In genomic region chr2:887639-888038, GRCh38 we compare ENCODE assay signal across 24 cellular contexts.
DNase-seq lines count a peak whose midpoint lies in the region; ATAC-seq, FAIRE-seq and TF ChIP-seq lines count a peak whose summit lies in the region.
"Had no signal": no experiment of that assay in that cellular context is flagged by ENCODE, and none has a peak within 500 bp of the region (broad histone marks: within the 10 kb centered on the region; RNA-seq: fewer than 3 reads in every experiment).

No MANE protein-coding gene starts in this region.

- H2BK15ac ChIP-seq in H9 (ENCODE audit: low read depth, low read length) (no peak overlapping the region), H1 (ENCODE audit: low read length) (no peak overlapping the region)

- peak overlapping the region in 1 of 2 experiments; percentile 15; a peak in 1 of 5 replicates for H3K4me3 Mint-ChIP-seq in H9
- no peak overlapping the region for H3K4me3 Mint-ChIP-seq in osteocyte (ENCODE audit: unreplicated experiment)
- H3K4me3 Mint-ChIP-seq in CD4-positive, alpha-beta memory T cell, result no peak overlapping the region
- no peak overlapping the region for H3K4me3 Mint-ChIP-seq in stimulated activated memory B cell treated with anti-CD40 and anti-IgM and Interleukin-4, amounts not matched to agents 10 μg/mL and 1 μg/mL and 100 μg/mL, for 72 hours
- H3K4me3 Mint-ChIP-seq: B cell, CD14-positive monocyte had no signal

- H3K9me3 ChIP-seq in H9 (ENCODE audit: control insufficient read depth, low read depth, low read length), result no peaks in the 10 kb centered on the region
- no peaks in the 10 kb centered on the region for H3K9me3 ChIP-seq in H1 (ENCODE audit: insufficient read depth in 2 of 2, low read depth in 1 of 2, low read length in 1 of 2)
- H3K9me3 ChIP-seq in vagina, result no peaks in the 10 kb centered on the region
- no peaks in the 10 kb centered on the region for H3K9me3 ChIP-seq in CD4-positive, alpha-beta memory T cell (ENCODE audit: control insufficient read depth in 1 of 2, low read length in 2 of 2)
- H3K9me3 ChIP-seq: A549 had no signal

- H3K14ac ChIP-seq in H9 (ENCODE audit: insufficient read depth, low read length) (no peak overlapping the region), H1 (ENCODE audit: insufficient read length) (no peak overlapping the region)

- no peak for ATAC-seq in stimulated activated memory B cell treated with anti-CD40 and anti-IgM and Interleukin-4, amounts not matched to agents 10 μg/mL and 1 μg/mL and 100 μg/mL, for 72 hours
- ATAC-seq: A549, SK-N-SH treated with all-trans-retinoic acid at 6 μM for 48 hours had no signal

- no peak for TF ChIP-seq CTCF in H9 (conservative IDR thresholded peaks at IDR 0.05)
- TF ChIP-seq CTCF in H1 (IDR thresholded peaks at IDR 0.05; ENCODE audit: control extremely low read depth in 1 of 3, insufficient read depth in 1 of 3, low read depth in 1 of 3, low read length in 3 of 3), result no peak
- no peak for TF ChIP-seq CTCF in osteocyte (IDR thresholded peaks at IDR 0.05)
- no peak for TF ChIP-seq CTCF in vagina (IDR thresholded peaks at IDR 0.05)

- intact Hi-C loops in vagina (cut with DNase I), result no loop called here
- intact Hi-C loops in CD4-positive, alpha-beta memory T cell (cut with micrococcal nuclease), result no loop called here

- H3K18ac ChIP-seq in H9 (ENCODE audit: insufficient read length, low read depth, low read length), result no peak overlapping the region
- H3K18ac ChIP-seq in H1 (ENCODE audit: extremely low read depth, low read length), result no peak overlapping the region

- H3K56ac ChIP-seq in H9 (ENCODE audit: insufficient read length, low read depth, low read length) (no peak overlapping the region), H1 (replicated peaks; ENCODE audit: insufficient read length, low read depth, low read length) (no peak overlapping the region)

- no peak overlapping the region for H3K23ac ChIP-seq in H9 (ENCODE audit: insufficient read length, low read depth, low read length)
- no peak overlapping the region for H3K23ac ChIP-seq in H1 (ENCODE audit: insufficient read length)

- H4K91ac ChIP-seq in H9 (ENCODE audit: insufficient read length, low read depth, low read length) (no peak overlapping the region), H1 (replicated peaks; ENCODE audit: insufficient read length, low read length) (no peak overlapping the region)

- H2BK5ac ChIP-seq in H9 (ENCODE audit: insufficient read length, low read length) (no peak overlapping the region), H1 (ENCODE audit: low read depth, low read length) (peak overlapping the region; percentile 61; the same call in 1 of the 2 replicates)

- H3K27ac ChIP-seq in H9 (ENCODE audit: insufficient read length, low read depth, low read length), result no peak overlapping the region
- no peak overlapping the region for H3K27ac ChIP-seq in H1 (ENCODE audit: low read depth, low read length)
- H3K27ac ChIP-seq in vagina, result no peak overlapping the region
- no peak overlapping the region for H3K27ac ChIP-seq in CD4-positive, alpha-beta memory T cell (ENCODE audit: low read depth, low read length)
- H3K27ac ChIP-seq: A549, RWPE1 had no signal

- WGBS in H9 (ENCODE audit: extremely low coverage, insufficient read length, low lambda C conversion rate), result no CpG with 5 or more reads among the region's 6 CpGs
- 77% methylated on average over 6 of the region's 6 CpGs; no CpG with 5 or more reads in 1 of the 2 experiments for WGBS in H1 (ENCODE audit: extremely low coverage in 1 of 2, insufficient coverage in 1 of 2, insufficient read length in 1 of 2, insufficient replicate concordance in 2 of 2, low coverage in 1 of 2, low lambda C conversion rate in 2 of 2, missing lambda C conversion rate in 1 of 2), 2 experiments

- no peak overlapping the region for H2BK20ac ChIP-seq in H9 (ENCODE audit: low read depth, low read length, poor library complexity, severe bottlenecking)
- peak overlapping the region; percentile 67 for H2BK20ac ChIP-seq in H1 (ENCODE audit: low read length)

- H3K9ac ChIP-seq in H9 (ENCODE audit: extremely low read depth, insufficient read length, low read length) (no peak overlapping the region), H1 (replicated peaks in 1 of 4; ENCODE audit: extremely low read depth in 1 of 4, low read depth in 3 of 4, low read length in 3 of 4) (peak overlapping the region in 1 of 4 experiments; percentile 12; a peak in 1 of 7 replicates)

- TF ChIP-seq RAD21 in H1 (IDR thresholded peaks at IDR 0.05 in 1 of 2, conservative IDR thresholded peaks at IDR 0.05 in 1 of 2; ENCODE audit: low read depth in 2 of 2, low read length in 2 of 2), result no peak

- H2BK120ac ChIP-seq in H9 (ENCODE audit: low read depth, low read length, poor library complexity, severe bottlenecking) (no peak overlapping the region), H1 (replicated peaks; ENCODE audit: low read depth, low read length) (no peak overlapping the region)

- H3K9me3 Mint-ChIP-seq in H9, result peaks cover 0 to 3% of the 10 kb centered on the region in 2 experiments; a peak in 1 of 5 replicates
- H3K9me3 Mint-ChIP-seq in osteocyte (ENCODE audit: unreplicated experiment), result no peaks in the 10 kb centered on the region
- peaks cover 0 to 3% (median 0%) of the 10 kb centered on the region in 8 donors for H3K9me3 Mint-ChIP-seq in CD4-positive, alpha-beta memory T cell
- no peaks in the 10 kb centered on the region for H3K9me3 Mint-ChIP-seq in stimulated activated memory B cell treated with anti-CD40 and anti-IgM and Interleukin-4, amounts not matched to agents 10 μg/mL and 1 μg/mL and 100 μg/mL, for 72 hours

- H3K23me2 ChIP-seq in H9 (ENCODE audit: insufficient read length, low read depth, low read length, poor library complexity, severe bottlenecking), result no peaks in the 10 kb centered on the region
- H3K23me2 ChIP-seq in H1 (ENCODE audit: low read depth, low read length), result no peaks in the 10 kb centered on the region

- H4K5ac ChIP-seq in H9 (ENCODE audit: insufficient read length, low read depth, low read length) (no peak overlapping the region), H1 (ENCODE audit: insufficient read length, low read depth, low read length) (no peak overlapping the region)

- H3K36me3 Mint-ChIP-seq in H9 (ENCODE audit: insufficient read depth in 1 of 3, low read depth in 3 of 3), result peaks cover 0 to 3% (median 0%) of the 10 kb centered on the region in 3 experiments; a peak in 1 of 7 replicates
- no peaks in the 10 kb centered on the region for H3K36me3 Mint-ChIP-seq in osteocyte (ENCODE audit: unreplicated experiment)
- H3K36me3 Mint-ChIP-seq in CD4-positive, alpha-beta memory T cell, result no peaks in the 10 kb centered on the region
- H3K36me3 Mint-ChIP-seq in stimulated activated memory B cell treated with anti-CD40 and anti-IgM and Interleukin-4, amounts not matched to agents 10 μg/mL and 1 μg/mL and 100 μg/mL, for 72 hours, result no peaks in the 10 kb centered on the region
- H3K36me3 Mint-ChIP-seq: CD14-positive monocyte had no signal

- H4K8ac ChIP-seq in H9 (replicated peaks; ENCODE audit: insufficient read length, low read depth, low read length) (no peak overlapping the region), H1 (ENCODE audit: extremely low read depth, insufficient read depth, low read length) (no peak overlapping the region)

- no peak overlapping the region for H3T11ph ChIP-seq in H9 (ENCODE audit: low read length)

- H3K4me1 Mint-ChIP-seq in H9 (peaks cover 62 to 63% of the 10 kb centered on the region in 2 experiments), osteocyte (ENCODE audit: unreplicated experiment) (no peaks in the 10 kb centered on the region)
- H3K4me1 Mint-ChIP-seq in CD4-positive, alpha-beta memory T cell, result peaks cover 0 to 5% (median 2%) of the 10 kb centered on the region in 4 donors
- no peaks in the 10 kb centered on the region for H3K4me1 Mint-ChIP-seq in stimulated activated memory B cell treated with anti-CD40 and anti-IgM and Interleukin-4, amounts not matched to agents 10 μg/mL and 1 μg/mL and 100 μg/mL, for 72 hours
- H3K4me1 Mint-ChIP-seq: B cell, CD14-positive monocyte had no signal

- H3K79me1 ChIP-seq in H9 (ENCODE audit: insufficient read depth, low read depth, low read length, poor library complexity, severe bottlenecking) (no peaks in the 10 kb centered on the region), H1 (ENCODE audit: low read depth, low read length) (no peaks in the 10 kb centered on the region)

- H3K79me2 ChIP-seq in H9 (ENCODE audit: insufficient read depth, low read length), result no peaks in the 10 kb centered on the region
- H3K79me2 ChIP-seq in H1 (ENCODE audit: control insufficient read depth in 1 of 2, insufficient read depth in 2 of 2, low read length in 2 of 2), result no peaks in the 10 kb centered on the region

- H3K27me3 ChIP-seq in H9 (ENCODE audit: insufficient read depth, low read length), result 0 out of 2 replicates have a peak, but pooled peaks cover 2% of the 10 kb centered on the region
- H3K27me3 ChIP-seq in H1 (replicated peaks in 1 of 4; ENCODE audit: control insufficient read depth in 3 of 4, extremely low read depth in 1 of 4, insufficient read depth in 3 of 4, low read length in 3 of 4), result peaks cover 0 to 15% (median 2%) of the 10 kb centered on the region in 4 experiments; a peak in 3 of 7 replicates
- H3K27me3 ChIP-seq in vagina, result no peaks in the 10 kb centered on the region
- H3K27me3 ChIP-seq in CD4-positive, alpha-beta memory T cell (ENCODE audit: insufficient read depth, low read length), result peaks cover 3% of the 10 kb centered on the region

- CTCF ChIA-PET in H1 (lab: Charles Lee; ENCODE audit: partially characterized antibody), result interaction anchor here (1.6 kb wide), 1 partner anchor 10 kb away, joined by 3 read pairs; no protein-coding TSS in a partner anchor
- CTCF ChIA-PET in HEK293T (lab: Yijun Ruan, JAX), result no interaction called here
- CTCF ChIA-PET in CD4-positive, alpha-beta memory T cell (lab: Charles Lee; ENCODE audit: partially characterized antibody), result no interaction called here

- POLR2A ChIA-PET in H1 (lab: Charles Lee; ENCODE audit: partially characterized antibody), result no interaction called here
- POLR2A ChIA-PET in HEK293T (lab: Yijun Ruan, JAX), result no interaction called here
- POLR2A ChIA-PET in CD4-positive, alpha-beta memory T cell (lab: Charles Lee; ENCODE audit: partially characterized antibody), result no interaction called here

- no peak overlapping the region for H2AFZ ChIP-seq in H9 (ENCODE audit: low read length)
- H2AFZ ChIP-seq in H1 (ENCODE audit: low read length), result no peak overlapping the region

- no peak for FAIRE-seq in H1 (lab: Jason Lieb, UNC)
- FAIRE-seq: A549, D721Med had no signal

- no peaks in the 10 kb centered on the region for H3K36me3 ChIP-seq in H1 (ENCODE audit: control insufficient read depth in 2 of 4, insufficient read depth in 4 of 4, low read length in 3 of 4)
- no peaks in the 10 kb centered on the region for H3K36me3 ChIP-seq in vagina
- H3K36me3 ChIP-seq in CD4-positive, alpha-beta memory T cell (ENCODE audit: insufficient read depth, low read length), result no peaks in the 10 kb centered on the region

- no peak overlapping the region for H3K4me2 ChIP-seq in H9 (ENCODE audit: insufficient read depth, insufficient read length, low read length)
- peak overlapping the region in 1 of 2 experiments; percentile 49; a peak in 3 of 4 replicates for H3K4me2 ChIP-seq in H1 (ENCODE audit: insufficient read depth in 1 of 2, low read depth in 2 of 2, low read length in 2 of 2)
- H3K4me2 ChIP-seq: A549 had no signal

- TF ChIP-seq POLR2A in H1 (IDR thresholded peaks at IDR 0.05; ENCODE audit: control extremely low read depth in 1 of 2, low read depth in 2 of 2, low read length in 2 of 2) (no peak), vagina (IDR thresholded peaks at IDR 0.05) (no peak)

- H3K4me1 ChIP-seq in H9 (ENCODE audit: insufficient read depth, low read length) (peaks cover 8% of the 10 kb centered on the region), H1 (replicated peaks in 1 of 4; ENCODE audit: control insufficient read depth in 3 of 4, insufficient read depth in 4 of 4, low read length in 3 of 4) (peaks cover 5 to 29% (median 17%) of the 10 kb centered on the region in 4 experiments), vagina (peaks cover 11% of the 10 kb centered on the region)
- H3K4me1 ChIP-seq in CD4-positive, alpha-beta memory T cell (ENCODE audit: insufficient read depth, low read length), result no peaks in the 10 kb centered on the region
- H3K4me1 ChIP-seq: A549 had no signal

- no peak for TF ChIP-seq EP300 in H1 (IDR thresholded peaks at IDR 0.05; ENCODE audit: borderline replicate concordance in 1 of 2, low read depth in 2 of 2, low read length in 2 of 2)

- H3K27ac Mint-ChIP-seq in H9 (peak overlapping the region in 1 of 3 experiments; percentile 68; a peak in 1 of 7 replicates), osteocyte (ENCODE audit: unreplicated experiment) (no peak overlapping the region)
- H3K27ac Mint-ChIP-seq in CD4-positive, alpha-beta memory T cell, result no peak overlapping the region
- no peak overlapping the region for H3K27ac Mint-ChIP-seq in stimulated activated memory B cell treated with anti-CD40 and anti-IgM and Interleukin-4, amounts not matched to agents 10 μg/mL and 1 μg/mL and 100 μg/mL, for 72 hours
- H3K27ac Mint-ChIP-seq: B cell, CD14-positive monocyte had no signal

- H2BK12ac ChIP-seq in H9 (ENCODE audit: insufficient read length, low read depth, low read length) (no peak overlapping the region), H1 (ENCODE audit: low read depth, low read length) (peak overlapping the region; percentile 78; the same call in 1 of the 2 replicates)

- DNase-seq in H9, result peak; percentile 23
- peak in 1 of 2 experiments; percentile 45 for DNase-seq in H1 (ENCODE audit: low read depth in 1 of 2, low spot score in 2 of 2)
- DNase-seq in osteocyte (ENCODE audit: extremely low spot score, unreplicated experiment), result peak; percentile 25
- DNase-seq in vagina (ENCODE audit: extremely low spot score in 2 of 2), result peak; percentile 61 to 64
- no peak for DNase-seq in HEK293T (ENCODE audit: extremely low spot score)
- no peak for DNase-seq in CD4-positive, alpha-beta memory T cell
- DNase-seq: DMS53, EL, GF-D8, GOT3, KG1, NCI-H1092 treated with DMSO at 0.1 percent for 48 hours, NCI-H146, NCI-H2029, NCI-H2227 treated with DMSO at 0.1 percent for 48 hours, NCI-H510A, SHP77 treated with DMSO at 0.1 percent for 48 hours had no signal

- H3K4ac ChIP-seq in H9 (ENCODE audit: low read depth, low read length) (no peak overlapping the region), H1 (replicated peaks; ENCODE audit: insufficient read length, low read depth, low read length) (no peak overlapping the region)

- H4K20me1 ChIP-seq in H9 (ENCODE audit: control insufficient read depth, insufficient read depth, insufficient read length) (no peaks in the 10 kb centered on the region), H1 (replicated peaks in 1 of 2; ENCODE audit: control insufficient read depth in 1 of 2, insufficient read depth in 2 of 2, low read length in 2 of 2) (no peaks in the 10 kb centered on the region)

- peaks cover 42% of the 10 kb centered on the region for H3K27me3 Mint-ChIP-seq in H9 (ENCODE audit: low read depth)
- H3K27me3 Mint-ChIP-seq in osteocyte (ENCODE audit: unreplicated experiment), result peaks cover 4% of the 10 kb centered on the region
- H3K27me3 Mint-ChIP-seq in CD4-positive, alpha-beta memory T cell, result peaks cover 27 to 34% of the 10 kb centered on the region in 2 donors
- peaks cover 55% of the 10 kb centered on the region for H3K27me3 Mint-ChIP-seq in stimulated activated memory B cell treated with anti-CD40 and anti-IgM and Interleukin-4, amounts not matched to agents 10 μg/mL and 1 μg/mL and 100 μg/mL, for 72 hours

- H2AK5ac ChIP-seq in H9 (ENCODE audit: insufficient read length, low read length), result no peak overlapping the region
- H2AK5ac ChIP-seq in H1 (ENCODE audit: low read depth, low read length), result no peak overlapping the region

- H3K4me3 ChIP-seq in H1 (ENCODE audit: extremely low read depth in 1 of 4, insufficient read depth in 2 of 4, low read depth in 3 of 4, low read length in 4 of 4) (no peak overlapping the region), vagina (no peak overlapping the region)
- H3K4me3 ChIP-seq in CD4-positive, alpha-beta memory T cell (ENCODE audit: low read length in 2 of 2), result no peak overlapping the region
- H3K4me3 ChIP-seq: A549 had no signal

Comparison
In these comparisons a context has a peak if more than half of its experiments do, and no peak if none do; other contexts are left out.
1. DNase-seq: peak in H9 (single experiment), osteocyte (single experiment) and vagina (2 of 2); none in HEK293T (single experiment) and CD4-positive, alpha-beta memory T cell (0 of 5).